ENCODE assay signal across 12 cellular contexts in the genomic region with DNA sequence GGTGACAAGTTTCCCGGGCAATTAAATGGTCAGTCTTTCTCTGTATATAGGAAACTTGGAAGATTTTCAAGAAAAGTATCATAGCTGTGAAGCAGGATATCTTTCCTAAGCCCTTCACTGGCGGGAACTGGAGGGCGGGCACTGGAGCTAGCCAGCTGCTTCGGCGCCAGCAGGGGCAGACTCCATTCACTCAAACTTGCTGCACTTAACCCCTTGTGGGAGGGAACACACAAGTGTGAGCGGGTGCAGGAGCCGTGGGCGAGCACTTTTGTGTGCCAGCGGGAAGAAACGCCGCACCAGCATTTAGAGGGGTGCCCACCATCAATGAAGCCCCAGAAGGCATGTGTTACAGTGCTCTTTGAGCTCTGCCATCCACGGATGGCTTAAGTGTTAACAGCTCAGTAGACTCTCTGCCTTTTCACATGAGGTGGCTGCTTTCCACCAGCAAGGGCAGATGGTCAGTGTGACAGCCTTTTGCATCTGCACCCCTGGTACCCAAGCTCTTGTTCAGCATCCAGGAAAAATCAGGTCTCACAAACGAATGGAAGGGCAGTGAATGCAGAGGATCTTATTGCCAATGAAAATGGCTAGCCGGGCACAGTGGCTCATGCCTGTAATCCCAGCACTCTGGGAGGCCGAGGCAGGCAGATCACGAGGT.
DNase-seq lines count a peak whose midpoint lies in the region; ATAC-seq and TF ChIP-seq lines count a peak whose summit lies in the region.
"Had no signal": no experiment of that assay in that cellular context is flagged by ENCODE, and none has a peak within 500 bp of the region (broad histone marks: within the 10 kb centered on the region; RNA-seq: fewer than 3 reads in every experiment).

No MANE protein-coding gene starts in this region.

- TF ChIP-seq POLR2A in stomach (IDR thresholded peaks at IDR 0.05): no peak

- ATAC-seq in HG03520 (IDR thresholded peaks at IDR 0.05; ENCODE audit: unreplicated experiment): no peak
- ATAC-seq in HG03354 (IDR thresholded peaks at IDR 0.05; ENCODE audit: poor library complexity, severe bottlenecking, unreplicated experiment): no peak
- ATAC-seq in GM21619 (IDR thresholded peaks at IDR 0.05; ENCODE audit: unreplicated experiment): no peak

- H3K9me3 ChIP-seq in Karpas-422 (ENCODE audit: low read length): no peaks in the 10 kb centered on the region
- peaks cover 16% of the 10 kb centered on the region for H3K9me3 ChIP-seq in left ventricle myocardium inferior (replicated peaks)
- peaks cover 0 to 10% (median 7%) of the 10 kb centered on the region in 4 donors for H3K9me3 ChIP-seq in stomach

- intact Hi-C loops in left ventricle myocardium inferior (cut with micrococcal nuclease) (no loop called here), stomach (cut with DNase I; ENCODE audit: low total_unique reads) (no loop called here)

- H3K4me3 ChIP-seq in Karpas-422 (ENCODE audit: low read length) (no peak overlapping the region), left ventricle myocardium inferior (no peak overlapping the region), stomach (no peak overlapping the region)
- H3K4me3 ChIP-seq: ovary had no signal

- 25 to 37% (median 28%) methylated on average over 7 to 16 of the region's 16 CpGs for WGBS in stomach, 5 donors

- no peaks in the 10 kb centered on the region for H3K79me2 ChIP-seq in Karpas-422 (ENCODE audit: low read length)

- H3K9ac ChIP-seq in Karpas-422 (ENCODE audit: low read length): no peak overlapping the region

- no peaks in the 10 kb centered on the region for H4K20me1 ChIP-seq in Karpas-422 (ENCODE audit: insufficient read depth, low read depth, low read length)

- no peak overlapping the region for H2AFZ ChIP-seq in Karpas-422 (ENCODE audit: low read length)

- H3K27me3 ChIP-seq in Karpas-422 (ENCODE audit: low read length) (no peaks in the 10 kb centered on the region), left ventricle myocardium inferior (ENCODE audit: low read depth) (peaks cover 94% of the 10 kb centered on the region), stomach (peaks cover 0 to 8% (median 0%) of the 10 kb centered on the region in 3 donors)
- H3K27me3 ChIP-seq: ovary had no signal

- H3K4me1 ChIP-seq in Karpas-422 (ENCODE audit: low read length) (no peaks in the 10 kb centered on the region), left ventricle myocardium inferior (peaks cover 11% of the 10 kb centered on the region), stomach (peaks cover 0 to 16% (median 6%) of the 10 kb centered on the region in 4 donors)

- DNase-seq in Karpas-422 (peak; percentile 35), left ventricle myocardium inferior (peak; percentile 43), stomach (no peak), islet precursor cell (no peak)
- DNase-seq: activated naive CD4-positive, alpha-beta T cell treated with anti-CD3 and anti-CD28 coated beads, Interleukin-2, amount 10 ng/mL, durations not matched to agents 7 days and 5 days; NCI-H226 had no signal

- no peaks in the 10 kb centered on the region for H3K9me2 ChIP-seq in Karpas-422 (replicated peaks; ENCODE audit: insufficient read depth, low read length)

- no peak overlapping the region for H3K27ac ChIP-seq in Karpas-422 (ENCODE audit: low read length)
- peak overlapping the region; percentile 25 for H3K27ac ChIP-seq in angular gyrus (ENCODE audit: low read depth, low read length)
- H3K27ac ChIP-seq in left ventricle myocardium inferior (replicated peaks): peak overlapping the region; percentile 70
- H3K27ac ChIP-seq in stomach: peak overlapping the region in 4 of 5 donors; percentile 19 to 41 (median 24)
- H3K27ac ChIP-seq: HL-60, ovary had no signal

- no peak for TF ChIP-seq CTCF in left ventricle myocardium inferior (IDR thresholded peaks at IDR 0.05; ENCODE audit: borderline replicate concordance)
- no peak for TF ChIP-seq CTCF in stomach (IDR thresholded peaks at IDR 0.05)

- no peak for TF ChIP-seq EP300 in stomach (IDR thresholded peaks at IDR 0.05)

- H3K4me2 ChIP-seq in Karpas-422 (ENCODE audit: low read depth, low read length, poor library complexity, severe bottlenecking): no peak overlapping the region

- no peaks in the 10 kb centered on the region for H3K36me3 ChIP-seq in Karpas-422 (ENCODE audit: insufficient read depth, low read length)
- no peaks in the 10 kb centered on the region for H3K36me3 ChIP-seq in left ventricle myocardium inferior
- H3K36me3 ChIP-seq in stomach: no peaks in the 10 kb centered on the region
- H3K36me3 ChIP-seq: ovary had no signal

Comparison
In these comparisons a context has a peak if more than half of its experiments do, and no peak if none do; other contexts are left out.
1. DNase-seq: peak in Karpas-422 (single experiment) and left ventricle myocardium inferior (single experiment); none in stomach (single experiment) and islet precursor cell (single experiment).